In genomic region chr3:44363591-44363990, GRCh38 we compare ENCODE assay signal across 21 cellular contexts. TPM values are rescaled to one million over a fixed set of nuclear protein-coding genes. Genes with fewer than 3 reads are reported as not detected.
DNase-seq lines count a peak whose midpoint lies in the region; ATAC-seq and TF ChIP-seq lines count a peak whose summit lies in the region.
"Had no signal": no experiment of that assay in that cellular context is flagged by ENCODE, and none has a peak within 500 bp of the region (broad histone marks: within the 10 kb centered on the region; RNA-seq: fewer than 3 reads in every experiment).

No MANE protein-coding gene starts in this region.

- H3K27ac ChIP-seq in OCI-LY3 (ENCODE audit: low read length), result no peak overlapping the region
- H3K27ac ChIP-seq in lower lobe of right lung, result peak overlapping the region; percentile 10
- H3K27ac ChIP-seq in osteoblast (ENCODE audit: low read depth, low read length), result no peak overlapping the region
- no peak overlapping the region for H3K27ac ChIP-seq in heart left ventricle
- H3K27ac ChIP-seq: prostate gland, SK-N-MC had no signal

- DNase-seq in GM13977 (ENCODE audit: low spot score), result peak; percentile 20
- DNase-seq in lower lobe of right lung, result no peak
- no peak for DNase-seq in osteoblast (ENCODE audit: insufficient read length, low spot score, missing footprints)
- no peak for DNase-seq in heart left ventricle
- DNase-seq: activated CD4-positive, alpha-beta T cell treated with anti-CD3 and anti-CD28 coated beads, Interleukin-2, amount 10 ng/mL, durations not matched to agents 7 days and 5 days; activated T-cell treated with anti-CD3 and anti-CD28 coated beads, Interleukin-2, amount 50 U/mL, for 1 hour; DMS 273 treated with DMSO at 0.1 percent for 48 hours; effector CD4-positive, alpha-beta T cell; hypothalamus; left ventricle myocardium superior; naive B cell; NCI-H2029; NCI-H510A; OCI-M1; stomach had no signal

- TF ChIP-seq POLR2A in heart left ventricle (IDR thresholded peaks at IDR 0.05), result no peak

- no peak for TF ChIP-seq CTCF in GM13977 (IDR thresholded peaks at IDR 0.05; ENCODE audit: extremely low read depth, insufficient read depth, missing control alignments)
- no peak for TF ChIP-seq CTCF in OCI-LY3 (IDR thresholded peaks at IDR 0.05; ENCODE audit: low read depth, low read length)
- TF ChIP-seq CTCF in lower lobe of right lung (IDR thresholded peaks at IDR 0.05), result no peak
- no peak for TF ChIP-seq CTCF in osteoblast (IDR thresholded peaks at IDR 0.05; ENCODE audit: extremely low read depth, low read depth, low read length)
- no peak for TF ChIP-seq CTCF in heart left ventricle (IDR thresholded peaks at IDR 0.05)

- ATAC-seq in GM21737 (IDR thresholded peaks at IDR 0.05; ENCODE audit: unreplicated experiment) (peak; percentile 75), lower lobe of right lung (peak; percentile 59 to 73), HG02852 (IDR thresholded peaks at IDR 0.05; ENCODE audit: unreplicated experiment) (no peak), HG02870 (IDR thresholded peaks at IDR 0.05; ENCODE audit: unreplicated experiment) (no peak), heart left ventricle (no peak)
- ATAC-seq: left ventricle myocardium superior had no signal

- no peak overlapping the region; the same call in 1 of the 2 replicates for H3K9ac ChIP-seq in OCI-LY3 (ENCODE audit: low read length)

- H3K36me3 ChIP-seq in OCI-LY3 (replicated peaks; ENCODE audit: low read depth, low read length) (no peaks in the 10 kb centered on the region), lower lobe of right lung (peaks cover 36% of the 10 kb centered on the region), osteoblast (ENCODE audit: insufficient read depth, low read length) (no peaks in the 10 kb centered on the region), heart left ventricle (peaks cover 0 to 82% (median 40%) of the 10 kb centered on the region in 9 donors)
- H3K36me3 ChIP-seq: prostate gland had no signal

- in situ Hi-C loops in GM13977 (cut with MboI; ENCODE audit: low pct_unique_long_range_greater_than_20kb, low sequenced_read_pairs, unreplicated experiment), result no loop called here

- H2AFZ ChIP-seq in OCI-LY3 (ENCODE audit: low read depth, low read length) (no peak overlapping the region), osteoblast (ENCODE audit: low read length) (no peak overlapping the region)

- no peaks in the 10 kb centered on the region for H3K27me3 ChIP-seq in OCI-LY3 (ENCODE audit: low read depth, low read length)
- no peaks in the 10 kb centered on the region for H3K27me3 ChIP-seq in lower lobe of right lung (ENCODE audit: low read depth)
- no peaks in the 10 kb centered on the region for H3K27me3 ChIP-seq in osteoblast (ENCODE audit: insufficient read depth, low read length)
- H3K27me3 ChIP-seq in heart left ventricle, result no peaks in the 10 kb centered on the region
- H3K27me3 ChIP-seq: stomach had no signal

- no peak overlapping the region; the same call in 1 of the 2 replicates for H3K4me3 ChIP-seq in OCI-LY3 (ENCODE audit: low read length)
- no peak overlapping the region for H3K4me3 ChIP-seq in lower lobe of right lung
- H3K4me3 ChIP-seq in osteoblast (ENCODE audit: insufficient read depth, low read length), result no peak overlapping the region
- H3K4me3 ChIP-seq in heart left ventricle, result no peak overlapping the region
- H3K4me3 ChIP-seq: prostate gland, SK-N-MC, stomach had no signal

- H3K4me1 ChIP-seq in OCI-LY3 (ENCODE audit: low read length) (peaks cover 22% of the 10 kb centered on the region), lower lobe of right lung (peaks cover 6% of the 10 kb centered on the region), osteoblast (ENCODE audit: insufficient read depth, low read length) (no peaks in the 10 kb centered on the region), heart left ventricle (peaks cover 0 to 3% (median 0%) of the 10 kb centered on the region in 12 donors)
- H3K4me1 ChIP-seq: prostate gland had no signal

- WGBS in heart left ventricle, 4 donors, result 84 to 91% (median 87%) methylated on average over 2 of the region's 2 CpGs

- no peaks in the 10 kb centered on the region for H3K9me3 ChIP-seq in OCI-LY3 (ENCODE audit: insufficient read depth, low read length)
- H3K9me3 ChIP-seq in lower lobe of right lung, result no peaks in the 10 kb centered on the region
- no peaks in the 10 kb centered on the region for H3K9me3 ChIP-seq in osteoblast (ENCODE audit: low read depth, low read length)
- H3K9me3 ChIP-seq in heart left ventricle, result no peaks in the 10 kb centered on the region
- H3K9me3 ChIP-seq: prostate gland, stomach had no signal

- peak overlapping the region; percentile 46 for H3K4me2 ChIP-seq in OCI-LY3 (ENCODE audit: low read length)
- H3K4me2 ChIP-seq in osteoblast (ENCODE audit: insufficient read depth, low read length), result no peak overlapping the region

- H4K20me1 ChIP-seq in OCI-LY3 (ENCODE audit: insufficient read depth, low read length) (no peaks in the 10 kb centered on the region), osteoblast (ENCODE audit: insufficient read depth, low read length) (no peaks in the 10 kb centered on the region)

- intact Hi-C loops in lower lobe of right lung (cut with DNase I), result no loop called here
- intact Hi-C loops in heart left ventricle (cut with DNase I), result no loop called here

- H3K79me2 ChIP-seq in OCI-LY3 (ENCODE audit: low read length) (no peaks in the 10 kb centered on the region), osteoblast (ENCODE audit: insufficient read depth, low read length) (no peaks in the 10 kb centered on the region)

RNA-seq across cellular contexts. Expression of gene TCAIM, which starts 25.0 kb away (rescaled TPM):
- total RNA-seq in lower lobe of right lung (33.5 TPM), osteoblast (28.9 and 33.7 TPM in 2 replicates), heart left ventricle (10 to 100 TPM; 24.1 to 45.0 (median 32.4) TPM)
- 10 to 100 TPM; 17.0 to 26.2 TPM for polyA plus RNA-seq in heart left ventricle

Comparison
In these comparisons a context has a peak if more than half of its experiments do, and no peak if none do; other contexts are left out.
1. ATAC-seq: peak in GM21737 (single experiment) and lower lobe of right lung (2 of 2); none in HG02852 (single experiment), HG02870 (single experiment) and heart left ventricle (0 of 4).